ENCODE assay signal across 13 cellular contexts in genomic region chr20:44424039-44424495, GRCh38. TPM values are rescaled to one million over a fixed set of nuclear protein-coding genes. Genes with fewer than 3 reads are reported as not detected.
DNase-seq lines count a peak whose midpoint lies in the region; ATAC-seq and TF ChIP-seq lines count a peak whose summit lies in the region.
"Had no signal": no experiment of that assay in that cellular context is flagged by ENCODE, and none has a peak within 500 bp of the region (broad histone marks: within the 10 kb centered on the region; RNA-seq: fewer than 3 reads in every experiment).

No MANE protein-coding gene starts in this region.

- intact Hi-C loops in body of pancreas (cut with DNase I), result no loop called here

- no peak overlapping the region for H3K23ac ChIP-seq in neuronal stem cell (ENCODE audit: low read depth, low read length, poor library complexity)

- no peaks in the 10 kb centered on the region for H3K79me1 ChIP-seq in neuronal stem cell (ENCODE audit: low read depth, low read length)

- no peak overlapping the region for H4K91ac ChIP-seq in neuronal stem cell (ENCODE audit: low read depth, low read length, poor library complexity)

- H3K9ac ChIP-seq in HUES48 (ENCODE audit: low read depth, low read length), result no peak overlapping the region
- H3K9ac ChIP-seq in neuronal stem cell (ENCODE audit: low read depth, low read length, poor library complexity), result no peak overlapping the region

- H2AK5ac ChIP-seq in neuronal stem cell (ENCODE audit: low read depth, low read length), result no peak overlapping the region

- H4K8ac ChIP-seq in neuronal stem cell (ENCODE audit: low read depth, low read length), result no peak overlapping the region

- H2BK5ac ChIP-seq in neuronal stem cell (ENCODE audit: low read length), result peak overlapping the region; percentile 72

- peak overlapping the region; percentile 41 for H3K27ac ChIP-seq in HUES48 (ENCODE audit: low read depth, low read length)
- no peak overlapping the region for H3K27ac ChIP-seq in ectodermal cell (ENCODE audit: insufficient read depth, low read depth, low read length, poor library complexity, severe bottlenecking)
- no peak overlapping the region for H3K27ac ChIP-seq in neuronal stem cell (replicated peaks; ENCODE audit: low read length)
- H3K27ac ChIP-seq in body of pancreas, result no peak overlapping the region

- no peaks in the 10 kb centered on the region for H3K36me3 ChIP-seq in H7 (replicated peaks; ENCODE audit: control insufficient read depth, insufficient read depth, low read length)
- no peaks in the 10 kb centered on the region for H3K36me3 ChIP-seq in HUES48 (ENCODE audit: control insufficient read depth, insufficient read depth, low read length)
- peaks cover 13% of the 10 kb centered on the region for H3K36me3 ChIP-seq in ectodermal cell (ENCODE audit: control insufficient read depth, insufficient read depth, low read length)
- no peaks in the 10 kb centered on the region for H3K36me3 ChIP-seq in neuronal stem cell (replicated peaks in 1 of 2; ENCODE audit: control insufficient read depth in 2 of 2, insufficient read depth in 2 of 2, low read length in 2 of 2)
- peaks cover 0 to 13% of the 10 kb centered on the region in 2 donors for H3K36me3 ChIP-seq in body of pancreas (replicated peaks in 1 of 2; ENCODE audit: insufficient read depth in 1 of 2, low read depth in 2 of 2)

- H2BK15ac ChIP-seq in neuronal stem cell (ENCODE audit: low read length), result no peak overlapping the region

- no peak overlapping the region for H3K4me2 ChIP-seq in neuronal stem cell (ENCODE audit: insufficient read depth, low read length, poor library complexity, severe bottlenecking)

- TF ChIP-seq POLR2A in body of pancreas (IDR thresholded peaks at IDR 0.05), result no peak

- H3K9me3 ChIP-seq in HUES48 (ENCODE audit: control insufficient read depth, insufficient read depth, low read length), result no peaks in the 10 kb centered on the region
- H3K9me3 ChIP-seq in ectodermal cell (ENCODE audit: control insufficient read depth, low read length), result no peaks in the 10 kb centered on the region
- no peaks in the 10 kb centered on the region for H3K9me3 ChIP-seq in neuronal stem cell (replicated peaks in 1 of 2; ENCODE audit: control insufficient read depth in 2 of 2, insufficient read depth in 1 of 2, low read depth in 1 of 2, low read length in 2 of 2)
- no peaks in the 10 kb centered on the region for H3K9me3 ChIP-seq in body of pancreas

- H3K4ac ChIP-seq in neuronal stem cell (ENCODE audit: low read length), result no peak overlapping the region

- H3K4me1 ChIP-seq in HUES48 (ENCODE audit: control insufficient read depth, insufficient read depth, low read length), result no peaks in the 10 kb centered on the region
- peaks cover 14% of the 10 kb centered on the region for H3K4me1 ChIP-seq in ectodermal cell (ENCODE audit: control insufficient read depth, insufficient read depth, low read length)
- no peaks in the 10 kb centered on the region for H3K4me1 ChIP-seq in neuronal stem cell (ENCODE audit: control insufficient read depth in 2 of 2, insufficient read depth in 1 of 2, low read depth in 1 of 2, low read length in 2 of 2)
- peaks cover 2% of the 10 kb centered on the region for H3K4me1 ChIP-seq in body of pancreas

- no peak for ATAC-seq in stimulated activated naive CD8-positive, alpha-beta T cell treated with anti-CD3 and anti-CD28 coated beads, Interleukin-15, Interleukin-2, amounts not matched to agents 100 U/mL and 50 U/mL, for 24 hours
- ATAC-seq in body of pancreas, result no peak
- ATAC-seq: GM12878 had no signal

- no peak overlapping the region for H3K14ac ChIP-seq in neuronal stem cell (ENCODE audit: low read length)

- H3K4me3 ChIP-seq in H7 (ENCODE audit: insufficient read depth, low read depth, low read length), result no peak overlapping the region
- H3K4me3 ChIP-seq in HUES48 (ENCODE audit: low read depth, low read length), result no peak overlapping the region
- H3K4me3 ChIP-seq in ectodermal cell (ENCODE audit: insufficient read depth, low read depth, low read length), result peak overlapping the region; percentile 47
- no peak overlapping the region for H3K4me3 ChIP-seq in neuronal stem cell (ENCODE audit: low read length in 2 of 2)
- H3K4me3 ChIP-seq in body of pancreas, result no peak overlapping the region
- H3K4me3 ChIP-seq: GM12878 had no signal

- peak overlapping the region; percentile 44 for H3K18ac ChIP-seq in neuronal stem cell (ENCODE audit: low read length)

- peak; percentile 11 for DNase-seq in H7
- no peak for DNase-seq in neuronal stem cell (ENCODE audit: low spot score)
- no peak for DNase-seq in KG1 (lab: John Stamatoyannopoulos, UW)
- no peak for DNase-seq in stimulated activated naive CD8-positive, alpha-beta T cell treated with anti-CD3 and anti-CD28 coated beads, Interleukin-15, Interleukin-2, amounts not matched to agents 100 U/mL and 50 U/mL, for 24 hours
- DNase-seq in body of pancreas, result no peak
- DNase-seq: C1 segment of cervical spinal cord; CD4-positive, alpha-beta T cell; DMS79; GOT3; HCEC 1CT had no signal

- WGBS in ectodermal cell, 2 experiments, result 90 to 91% methylated on average over 14 of the region's 14 CpGs
- no CpG with 5 or more reads among the region's 14 CpGs for WGBS in neuronal stem cell (ENCODE audit: extremely low coverage in 2 of 2, insufficient read length in 2 of 2, insufficient replicate concordance in 1 of 2), 2 donors
- 74 to 90% methylated on average over 5 to 14 of the region's 14 CpGs for WGBS in body of pancreas, 2 donors

- no peak for TF ChIP-seq CTCF in body of pancreas (IDR thresholded peaks at IDR 0.05)

- no peak overlapping the region for H2BK12ac ChIP-seq in neuronal stem cell (ENCODE audit: low read length)

- H3K27me3 ChIP-seq in H7 (ENCODE audit: control insufficient read depth, insufficient read depth, low read length), result no peaks in the 10 kb centered on the region
- H3K27me3 ChIP-seq in HUES48 (ENCODE audit: control insufficient read depth, insufficient read depth, low read length), result no peaks in the 10 kb centered on the region
- H3K27me3 ChIP-seq in ectodermal cell (ENCODE audit: control insufficient read depth, insufficient read depth, low read length, poor library complexity, severe bottlenecking), result peaks cover 16% of the 10 kb centered on the region
- H3K27me3 ChIP-seq in neuronal stem cell (ENCODE audit: control insufficient read depth in 3 of 3, insufficient read depth in 3 of 3, low read depth in 1 of 3, low read length in 3 of 3), result peaks cover 0 to 7% (median 0%) of the 10 kb centered on the region in 3 experiments
- no peaks in the 10 kb centered on the region for H3K27me3 ChIP-seq in body of pancreas

- H2BK120ac ChIP-seq in neuronal stem cell (ENCODE audit: low read depth, low read length), result no peak overlapping the region

- H2AFZ ChIP-seq in neuronal stem cell (ENCODE audit: low read length), result no peak overlapping the region

RNA-seq across cellular contexts. Expression of gene TTPAL, which starts 51.6 kb away (rescaled TPM):
- 3.6 TPM in 2 replicates for total RNA-seq in H7 (2014; rRNA removed; shearing (Covaris generic))
- polyA plus RNA-seq in ectodermal cell (2013, experiment 1 of 4), result 15.4 TPM
- 19.6 TPM for polyA plus RNA-seq in ectodermal cell (2013, experiment 2 of 4)
- 11.5 TPM for polyA plus RNA-seq in ectodermal cell (2013, experiment 3 of 4)
- 11.6 TPM for polyA plus RNA-seq in ectodermal cell (2013, experiment 4 of 4)
- polyA plus RNA-seq in neuronal stem cell (2013, experiment 1 of 2), result 7.4 TPM
- polyA plus RNA-seq in neuronal stem cell (2013, experiment 2 of 2), result 7.4 TPM
- 1 to 10 TPM; 8.3 to 9.9 TPM for total RNA-seq in body of pancreas
